Comparison of ENCODE assay signal across 8 cellular contexts in the genomic region with DNA sequence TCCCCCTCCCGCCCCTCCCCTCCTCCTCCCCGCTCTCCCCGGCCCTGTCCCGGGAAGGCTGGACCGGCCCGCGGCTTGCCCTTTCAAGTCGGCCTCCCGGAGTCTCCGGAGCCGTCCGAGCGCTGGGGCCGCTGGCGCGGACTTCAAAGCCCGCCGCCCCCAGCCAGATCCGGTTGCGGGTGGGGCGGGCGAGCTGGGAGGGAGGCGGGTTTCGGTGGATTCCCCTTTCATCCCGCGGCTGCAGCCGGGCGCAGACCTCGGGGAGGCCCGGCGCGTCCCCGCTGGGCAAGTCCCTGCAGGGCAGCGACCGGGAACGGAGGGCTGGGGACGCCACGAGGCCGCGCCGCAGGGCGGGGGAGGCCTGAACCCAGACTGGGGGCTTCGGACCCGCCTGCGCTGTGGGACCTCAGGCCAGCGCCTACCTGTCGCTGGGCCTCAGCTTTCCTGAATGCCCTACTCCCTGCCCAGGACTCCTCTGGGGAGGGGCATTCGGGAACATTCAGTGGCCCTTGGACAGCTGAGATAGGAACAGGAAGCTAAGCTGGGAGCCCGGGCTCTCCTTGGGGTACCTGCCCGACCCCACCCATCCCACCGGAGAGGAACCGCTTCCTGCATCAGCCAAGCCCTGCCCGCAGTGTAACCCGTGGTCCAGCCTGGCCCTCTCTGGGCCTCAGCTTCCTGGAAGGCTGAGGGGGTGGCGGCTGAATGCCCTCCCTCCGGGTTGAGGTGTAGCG. TPM values are rescaled to one million over a fixed set of nuclear protein-coding genes. Genes with fewer than 3 reads are reported as not detected.
DNase-seq lines count a peak whose midpoint lies in the region; ATAC-seq and TF ChIP-seq lines count a peak whose summit lies in the region.

No MANE protein-coding gene starts in this region.

- peaks cover 35% of the 10 kb centered on the region for H3K4me1 Mint-ChIP-seq in activated CD4-positive, alpha-beta memory T cell treated with anti-CD3 and anti-CD28 coated beads, Interleukin-2, amount 10 ng/mL, durations not matched to agents 7 days and 5 days

- H3K27me3 Mint-ChIP-seq in activated CD4-positive, alpha-beta memory T cell treated with anti-CD3 and anti-CD28 coated beads, Interleukin-2, amount 10 ng/mL, durations not matched to agents 7 days and 5 days: peaks cover 30% of the 10 kb centered on the region

- peak overlapping the region; percentile 12 for H3K27ac Mint-ChIP-seq in activated CD4-positive, alpha-beta memory T cell treated with anti-CD3 and anti-CD28 coated beads, Interleukin-2, amount 10 ng/mL, durations not matched to agents 7 days and 5 days

- peaks cover 44 to 45% of the 10 kb centered on the region in 2 experiments for H3K4me1 ChIP-seq in neutrophil (ENCODE audit: control insufficient read depth in 1 of 2, insufficient read depth in 1 of 2, low read depth in 1 of 2, low read length in 1 of 2)

- CTCF ChIA-PET in activated CD4-positive, alpha-beta memory T cell treated with anti-CD3 and anti-CD28 coated beads, Interleukin-2, amount 10 ng/mL, durations not matched to agents 7 days and 5 days (lab: Charles Lee): interaction anchor here (0.8 to 1.8 kb wide), 3 partner anchors 11 to 466 kb away, joined by 3 to 4 read pairs (median 3); no protein-coding TSS in a partner anchor

- TF ChIP-seq CTCF in fibroblast of villous mesenchyme (IDR thresholded peaks at IDR 0.05; ENCODE audit: insufficient read depth, low read depth, low read length) (no peak), neutrophil (IDR thresholded peaks at IDR 0.05) (no peak)

- no peaks in the 10 kb centered on the region for H3K36me3 Mint-ChIP-seq in activated CD4-positive, alpha-beta memory T cell treated with anti-CD3 and anti-CD28 coated beads, Interleukin-2, amount 10 ng/mL, durations not matched to agents 7 days and 5 days (ENCODE audit: low read depth)

- H3K4me3 Mint-ChIP-seq in activated CD4-positive, alpha-beta memory T cell treated with anti-CD3 and anti-CD28 coated beads, Interleukin-2, amount 10 ng/mL, durations not matched to agents 7 days and 5 days: peak overlapping the region; percentile 52

- no peaks in the 10 kb centered on the region for H3K9me3 ChIP-seq in neutrophil

- no peak overlapping the region for H3K27ac ChIP-seq in neutrophil

- peak; percentile 64 for DNase-seq in activated CD4-positive, alpha-beta memory T cell treated with anti-CD3 and anti-CD28 coated beads, Interleukin-2, amount 10 ng/mL, durations not matched to agents 7 days and 5 days
- DNase-seq in fibroblast of villous mesenchyme (ENCODE audit: low read depth): peak; percentile 78
- DNase-seq in NCI-H1694 (lab: John Stamatoyannopoulos, UW): no peak
- no peak for DNase-seq in NCI-H1105 treated with DMSO at 0.1 percent for 48 hours (lab: John Stamatoyannopoulos, UW)
- DNase-seq in dedifferentiated amniotic fluid mesenchymal stem cell (ENCODE audit: extremely low spot score): no peak

- ATAC-seq in GM19438 (IDR thresholded peaks at IDR 0.05; ENCODE audit: low read depth, unreplicated experiment) (peak; percentile 57), GM21529 (IDR thresholded peaks at IDR 0.05; ENCODE audit: unreplicated experiment) (no peak)

- POLR2A ChIA-PET in activated CD4-positive, alpha-beta memory T cell treated with anti-CD3 and anti-CD28 coated beads, Interleukin-2, amount 10 ng/mL, durations not matched to agents 7 days and 5 days (lab: Charles Lee): interaction anchor here (0.9 to 3.5 kb wide), 6 partner anchors 8 to 108 kb away, joined by 3 to 38 read pairs (median 8); no protein-coding TSS in a partner anchor

- no peaks in the 10 kb centered on the region for H3K36me3 ChIP-seq in neutrophil

- H3K4me3 ChIP-seq in fibroblast of villous mesenchyme (ENCODE audit: low read depth, low read length): peak overlapping the region; percentile 65
- H3K4me3 ChIP-seq in neutrophil (ENCODE audit: low read depth in 1 of 2, low read length in 1 of 2): peak overlapping the region; percentile 40 to 41

- peaks cover 32% of the 10 kb centered on the region for H3K27me3 ChIP-seq in neutrophil

- H3K9me3 Mint-ChIP-seq in activated CD4-positive, alpha-beta memory T cell treated with anti-CD3 and anti-CD28 coated beads, Interleukin-2, amount 10 ng/mL, durations not matched to agents 7 days and 5 days: no peaks in the 10 kb centered on the region

RNA-seq across cellular contexts. Expression of gene C9orf50, which starts 23.4 kb away (rescaled TPM):
- total RNA-seq in activated CD4-positive, alpha-beta memory T cell treated with anti-CD3 and anti-CD28 coated beads, Interleukin-2, amount 10 ng/mL, durations not matched to agents 7 days and 5 days: not detected
- total RNA-seq in fibroblast of villous mesenchyme: 0.32 TPM in 1 of 2 replicates, not detected in the other

RNA-seq across cellular contexts. Expression of gene NTMT1, which starts 28.4 kb away (rescaled TPM):
- total RNA-seq in activated CD4-positive, alpha-beta memory T cell treated with anti-CD3 and anti-CD28 coated beads, Interleukin-2, amount 10 ng/mL, durations not matched to agents 7 days and 5 days: 10 to 100 TPM; 34.2 to 38.7 TPM
- 34.8 and 36.3 TPM in 2 replicates for total RNA-seq in fibroblast of villous mesenchyme

RNA-seq across cellular contexts. Expression of gene ASB6, which starts 44.4 kb away (rescaled TPM):
- 10 to 100 TPM; 22.5 to 23.4 TPM for total RNA-seq in activated CD4-positive, alpha-beta memory T cell treated with anti-CD3 and anti-CD28 coated beads, Interleukin-2, amount 10 ng/mL, durations not matched to agents 7 days and 5 days
- total RNA-seq in fibroblast of villous mesenchyme: 16.8 and 20.3 TPM in 2 replicates

Comparison
In these comparisons a context has a peak if more than half of its experiments do, and no peak if none do; other contexts are left out.
1. DNase-seq: peak in activated CD4-positive, alpha-beta memory T cell treated with anti-CD3 and anti-CD28 coated beads, Interleukin-2, amount 10 ng/mL, durations not matched to agents 7 days and 5 days (single experiment) and fibroblast of villous mesenchyme (single experiment); none in NCI-H1694 (single experiment), NCI-H1105 treated with DMSO at 0.1 percent for 48 hours (single experiment) and dedifferentiated amniotic fluid mesenchymal stem cell (single experiment).